ENCODE assay signal across 27 cellular contexts in the genomic region with DNA sequence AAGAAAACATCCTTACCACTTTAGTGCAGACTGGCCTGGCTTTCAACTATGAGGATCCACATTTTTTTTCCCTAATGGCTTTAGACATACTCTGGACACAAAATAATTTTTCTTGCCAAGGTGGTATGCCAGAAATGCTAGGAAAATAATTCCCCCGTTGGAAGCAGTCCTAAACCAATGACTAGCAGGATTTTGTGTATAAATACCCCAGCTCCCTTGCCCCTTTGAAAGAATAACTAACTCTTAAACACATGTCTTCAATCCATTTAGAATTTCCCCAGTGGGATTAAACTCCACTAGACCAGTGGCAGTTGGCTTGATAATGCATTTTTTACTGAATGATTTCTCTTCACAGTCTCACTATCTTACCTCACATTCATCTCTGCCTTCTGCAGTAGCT.
"Had no signal": no experiment of that assay in that cellular context is flagged by ENCODE, and none has a peak within 500 bp of the region (broad histone marks: within the 10 kb centered on the region; RNA-seq: fewer than 3 reads in every experiment).

No MANE protein-coding gene starts in this region.

- FAIRE-seq: frontal cortex, urothelium cell line had no signal

- H3K4me3 Mint-ChIP-seq: activated CD4-positive, alpha-beta T cell treated with anti-CD3 and anti-CD28 coated beads for 36 hours; activated CD8-positive, alpha-beta memory T cell treated with anti-CD3 and anti-CD28 coated beads, Interleukin-2, amount 10 ng/mL, durations not matched to agents 7 days and 5 days; activated CD8-positive, alpha-beta T cell treated with anti-CD3 and anti-CD28 coated beads, Interleukin-2, amount 10 ng/mL, durations not matched to agents 7 days and 5 days; activated naive CD4-positive, alpha-beta T cell treated with anti-CD3 and anti-CD28 coated beads, Interleukin-2, amount 50 U/mL, for 24 hours; activated naive CD8-positive, alpha-beta T cell treated with anti-CD3 and anti-CD28 coated beads, Interleukin-2, amount 50 U/mL, for 24 hours; effector memory CD8-positive, alpha-beta T cell; natural killer cell; neural progenitor cell had no signal

- H3K27ac ChIP-seq: brain microvascular endothelial cell, lower lobe of right lung, neural progenitor cell, right atrium auricular region, spleen, testis had no signal

- H3K36me3 ChIP-seq: brain microvascular endothelial cell, lower lobe of right lung, neural progenitor cell, right atrium auricular region, spleen had no signal

- H3K36me3 Mint-ChIP-seq: activated CD8-positive, alpha-beta memory T cell treated with anti-CD3 and anti-CD28 coated beads, Interleukin-2, amount 10 ng/mL, durations not matched to agents 7 days and 5 days; activated naive CD4-positive, alpha-beta T cell treated with anti-CD3 and anti-CD28 coated beads, Interleukin-2, amount 50 U/mL, for 24 hours; natural killer cell; neural progenitor cell had no signal

- H3K4me1 Mint-ChIP-seq: activated CD4-positive, alpha-beta T cell treated with anti-CD3 and anti-CD28 coated beads for 36 hours; activated CD8-positive, alpha-beta memory T cell treated with anti-CD3 and anti-CD28 coated beads, Interleukin-2, amount 10 ng/mL, durations not matched to agents 7 days and 5 days; activated naive CD4-positive, alpha-beta T cell treated with anti-CD3 and anti-CD28 coated beads, Interleukin-2, amount 50 U/mL, for 24 hours; activated naive CD8-positive, alpha-beta T cell treated with anti-CD3 and anti-CD28 coated beads, Interleukin-2, amount 50 U/mL, for 24 hours; natural killer cell; neural progenitor cell had no signal

- H3K27me3 ChIP-seq: brain microvascular endothelial cell, neural progenitor cell, right atrium auricular region, testis had no signal

- H3K9me3 Mint-ChIP-seq: activated naive CD4-positive, alpha-beta T cell treated with anti-CD3 and anti-CD28 coated beads, Interleukin-2, amount 50 U/mL, for 24 hours; activated naive CD8-positive, alpha-beta T cell treated with anti-CD3 and anti-CD28 coated beads, Interleukin-2, amount 50 U/mL, for 24 hours; activated T-helper 2 cell treated with anti-CD3 and anti-CD28 coated beads, Interferon-gamma antibody, Interleukin-2, Interleukin-4, amounts not matched to agents 10 μg/mL and 5 μg/mL and 100 μg/mL, durations not matched to agents 14 hours and 24 hours and 36 hours; effector memory CD8-positive, alpha-beta T cell; neural progenitor cell had no signal

- H3K4me1 ChIP-seq: lower lobe of right lung, neural progenitor cell, right atrium auricular region, spleen, testis had no signal

- H3K9me3 ChIP-seq: lower lobe of right lung, right atrium auricular region, spleen, testis had no signal

- H3K27me3 Mint-ChIP-seq: activated CD4-positive, alpha-beta T cell treated with anti-CD3 and anti-CD28 coated beads for 36 hours; activated CD8-positive, alpha-beta memory T cell treated with anti-CD3 and anti-CD28 coated beads, Interleukin-2, amount 10 ng/mL, durations not matched to agents 7 days and 5 days; activated naive CD4-positive, alpha-beta T cell treated with anti-CD3 and anti-CD28 coated beads, Interleukin-2, amount 50 U/mL, for 24 hours; activated naive CD8-positive, alpha-beta T cell treated with anti-CD3 and anti-CD28 coated beads, Interleukin-2, amount 50 U/mL, for 24 hours; effector memory CD8-positive, alpha-beta T cell had no signal

- H3K27ac Mint-ChIP-seq: activated CD4-positive, alpha-beta T cell treated with anti-CD3 and anti-CD28 coated beads for 36 hours; activated CD8-positive, alpha-beta memory T cell treated with anti-CD3 and anti-CD28 coated beads, Interleukin-2, amount 10 ng/mL, durations not matched to agents 7 days and 5 days; activated CD8-positive, alpha-beta T cell treated with anti-CD3 and anti-CD28 coated beads, Interleukin-2, amount 10 ng/mL, durations not matched to agents 7 days and 5 days; activated naive CD4-positive, alpha-beta T cell treated with anti-CD3 and anti-CD28 coated beads, Interleukin-2, amount 50 U/mL, for 24 hours; activated naive CD8-positive, alpha-beta T cell treated with anti-CD3 and anti-CD28 coated beads, Interleukin-2, amount 50 U/mL, for 24 hours; activated T-helper 2 cell treated with anti-CD3 and anti-CD28 coated beads, Interferon-gamma antibody, Interleukin-2, Interleukin-4, amounts not matched to agents 10 μg/mL and 5 μg/mL and 100 μg/mL, durations not matched to agents 14 hours and 24 hours and 36 hours; effector memory CD8-positive, alpha-beta T cell; natural killer cell; neural progenitor cell had no signal

- H3K9ac ChIP-seq: neural progenitor cell had no signal

- DNase-seq: activated CD4-positive, alpha-beta T cell treated with anti-CD3 and anti-CD28 coated beads for 36 hours; activated CD4-positive, CD25-positive, alpha-beta regulatory T cell; activated CD8-positive, alpha-beta memory T cell treated with anti-CD3 and anti-CD28 coated beads, Interleukin-2, amount 10 ng/mL, durations not matched to agents 7 days and 5 days; activated CD8-positive, alpha-beta T cell treated with anti-CD3 and anti-CD28 coated beads, Interleukin-2, amount 10 ng/mL, durations not matched to agents 7 days and 5 days; activated naive CD8-positive, alpha-beta T cell treated with anti-CD3 and anti-CD28 coated beads, Interleukin-2, amount 50 U/mL, for 24 hours; activated T-cell treated with anti-CD3 and anti-CD28 coated beads, Interleukin-2, amount 50 U/mL, for 48 hours; aorta; brain microvascular endothelial cell; cortex of kidney; effector memory CD8-positive, alpha-beta T cell; erythroblast; kidney glomerular epithelial cell; lower lobe of right lung; mesenchymal stem cell; natural killer cell; occipital lobe; spleen; stimulated activated naive CD8-positive, alpha-beta T cell treated with anti-CD3 and anti-CD28 coated beads, Interleukin-15, Interleukin-2, amounts not matched to agents 100 U/mL and 50 U/mL, for 24 hours; T-helper 1 cell; testis; trophoblast cell had no signal

- H3K4me3 ChIP-seq: lower lobe of right lung, neural progenitor cell, right atrium auricular region, spleen, testis had no signal
